22 cellular contexts compared by ENCODE assay signal in genomic region chr7:30837581-30837980, GRCh38.
DNase-seq lines count a peak whose midpoint lies in the region; ATAC-seq, FAIRE-seq and TF ChIP-seq lines count a peak whose summit lies in the region.
"Had no signal": no experiment of that assay in that cellular context is flagged by ENCODE, and none has a peak within 500 bp of the region (broad histone marks: within the 10 kb centered on the region; RNA-seq: fewer than 3 reads in every experiment).

No MANE protein-coding gene starts in this region.

- no peak overlapping the region for H3K9ac ChIP-seq in endothelial cell of umbilical vein (replicated peaks; ENCODE audit: extremely low read depth, insufficient read depth, low read length)

- peaks cover 11% of the 10 kb centered on the region for H3K9me3 Mint-ChIP-seq in stimulated activated memory B cell treated with anti-CD40 and anti-IgM and Interleukin-4, amounts not matched to agents 10 μg/mL and 1 μg/mL and 100 μg/mL, for 72 hours
- H3K9me3 Mint-ChIP-seq in stimulated activated naive B cell treated with anti-CD40 and anti-IgM and Interleukin-4, amounts not matched to agents 10 μg/mL and 1 μg/mL and 100 μg/mL, for 72 hours = peaks cover 11 to 17% of the 10 kb centered on the region in 2 donors

- intact Hi-C loops in endothelial cell of umbilical vein (cut with micrococcal nuclease) = no loop called here

- H3K4me3 Mint-ChIP-seq in stimulated activated memory B cell treated with anti-CD40 and anti-IgM and Interleukin-4, amounts not matched to agents 10 μg/mL and 1 μg/mL and 100 μg/mL, for 72 hours = no peak overlapping the region
- H3K4me3 Mint-ChIP-seq in stimulated activated naive B cell treated with anti-CD40 and anti-IgM and Interleukin-4, amounts not matched to agents 10 μg/mL and 1 μg/mL and 100 μg/mL, for 72 hours = no peak overlapping the region
- H3K4me3 Mint-ChIP-seq: CD4-positive, CD25-positive, alpha-beta regulatory T cell; CD8-positive, alpha-beta memory T cell; GM23338; HFFc6 had no signal

- H3K4me1 Mint-ChIP-seq in stimulated activated memory B cell treated with anti-CD40 and anti-IgM and Interleukin-4, amounts not matched to agents 10 μg/mL and 1 μg/mL and 100 μg/mL, for 72 hours = no peaks in the 10 kb centered on the region
- H3K4me1 Mint-ChIP-seq in stimulated activated naive B cell treated with anti-CD40 and anti-IgM and Interleukin-4, amounts not matched to agents 10 μg/mL and 1 μg/mL and 100 μg/mL, for 72 hours = no peaks in the 10 kb centered on the region
- H3K4me1 Mint-ChIP-seq: CD4-positive, CD25-positive, alpha-beta regulatory T cell; CD8-positive, alpha-beta memory T cell; GM23338 had no signal

- DNase-seq in SK-N-DZ (ENCODE audit: low spot score) = peak; percentile 30
- DNase-seq in endothelial cell of umbilical vein (ENCODE audit: low read depth, low spot score) = peak; percentile 36
- DNase-seq in GM10248 (ENCODE audit: extremely low spot score) = no peak
- DNase-seq in NCI-H510A treated with DMSO at 0.1 percent for 48 hours (lab: John Stamatoyannopoulos, UW) = no peak
- DNase-seq in stimulated activated naive B cell treated with anti-CD40 and anti-IgM and Interleukin-4, amounts not matched to agents 10 μg/mL and 1 μg/mL and 100 μg/mL, for 72 hours = no peak
- no peak for DNase-seq in stimulated activated CD8-positive, alpha-beta memory T cell treated with anti-CD3 and anti-CD28 coated beads, Interleukin-4, amount 100 ng/mL, for 48 hours
- DNase-seq: ACHN; BE2C; C1 segment of cervical spinal cord; CD4-positive, CD25-positive, alpha-beta regulatory T cell; CD8-positive, alpha-beta memory T cell; GDM1; HFFc6; IMR-90 had no signal

- no peaks in the 10 kb centered on the region for H3K9me1 ChIP-seq in endothelial cell of umbilical vein (replicated peaks; ENCODE audit: control insufficient read depth, extremely low read depth, insufficient read depth, low read length)

- no peaks in the 10 kb centered on the region for H3K36me3 ChIP-seq in endothelial cell of umbilical vein (ENCODE audit: control insufficient read depth in 2 of 2, extremely low read depth in 1 of 2, insufficient read depth in 2 of 2, low read length in 2 of 2)

- peaks cover 10% of the 10 kb centered on the region for H3K36me3 Mint-ChIP-seq in stimulated activated memory B cell treated with anti-CD40 and anti-IgM and Interleukin-4, amounts not matched to agents 10 μg/mL and 1 μg/mL and 100 μg/mL, for 72 hours
- H3K36me3 Mint-ChIP-seq in stimulated activated naive B cell treated with anti-CD40 and anti-IgM and Interleukin-4, amounts not matched to agents 10 μg/mL and 1 μg/mL and 100 μg/mL, for 72 hours = peaks cover 3 to 14% of the 10 kb centered on the region in 2 donors

- CTCF ChIA-PET in endothelial cell of umbilical vein (lab: Charles Lee) (no interaction called here), GM10248 (lab: Yijun Ruan, JAX) (no interaction called here)

- no TSS peak for BruUV-seq in endothelial cell of umbilical vein (replicated peaks; lab: Mats Ljungman, UMichigan)

- H3K79me2 ChIP-seq in endothelial cell of umbilical vein (ENCODE audit: control insufficient read depth, insufficient read depth, low read length) = no peaks in the 10 kb centered on the region

- H2AFZ ChIP-seq in endothelial cell of umbilical vein (ENCODE audit: low read depth, low read length) = no peak overlapping the region
- H2AFZ ChIP-seq: GM23338 had no signal

- H3K27ac ChIP-seq in endothelial cell of umbilical vein (ENCODE audit: insufficient read depth, low read depth, low read length) = no peak overlapping the region

- POLR2A ChIA-PET in endothelial cell of umbilical vein (lab: Charles Lee) = no interaction called here
- POLR2A ChIA-PET in GM10248 (lab: Yijun Ruan, JAX) = no interaction called here

- dilution Hi-C loops in endothelial cell of umbilical vein (cut with MboI; ENCODE audit: extremely low pct_ligation_motif_present, low sequenced_read_pairs) = no loop called here

- H3K27me3 ChIP-seq in endothelial cell of umbilical vein (ENCODE audit: control insufficient read depth in 2 of 2, insufficient read depth in 2 of 2, low read length in 2 of 2) = no peaks in the 10 kb centered on the region
- H3K27me3 ChIP-seq: BE2C had no signal

- TF ChIP-seq CTCF in endothelial cell of umbilical vein (IDR thresholded peaks at IDR 0.05; ENCODE audit: extremely low read depth in 1 of 2, insufficient read depth in 1 of 2, low read depth in 1 of 2, low read length in 2 of 2) (no peak), GM10248 (IDR thresholded peaks at IDR 0.05; ENCODE audit: control extremely low read depth, extremely low read depth, low read depth, missing control alignments) (no peak)

- peaks cover 10% of the 10 kb centered on the region for H3K4me1 ChIP-seq in endothelial cell of umbilical vein (ENCODE audit: control insufficient read depth, extremely low read depth, insufficient read depth, low read length)
- H3K4me1 ChIP-seq: BE2C, Caco-2 had no signal

- ATAC-seq in stimulated activated memory B cell treated with anti-CD40 and anti-IgM and Interleukin-4, amounts not matched to agents 10 μg/mL and 1 μg/mL and 100 μg/mL, for 72 hours = peak; percentile 28
- no peak for ATAC-seq in stimulated activated naive B cell treated with anti-CD40 and anti-IgM and Interleukin-4, amounts not matched to agents 10 μg/mL and 1 μg/mL and 100 μg/mL, for 72 hours (replicated peaks)
- ATAC-seq: GM23338, HCT116 had no signal

- no peak overlapping the region for H3K4me2 ChIP-seq in endothelial cell of umbilical vein (ENCODE audit: insufficient read depth, low read length)
- H3K4me2 ChIP-seq: GM23338 had no signal

- no peak overlapping the region for H3K4me3 ChIP-seq in endothelial cell of umbilical vein (replicated peaks in 1 of 3; ENCODE audit: insufficient read depth in 1 of 3, low read depth in 1 of 3, low read length in 3 of 3)
- H3K4me3 ChIP-seq: GM23338 had no signal

- H3K27me3 Mint-ChIP-seq in stimulated activated memory B cell treated with anti-CD40 and anti-IgM and Interleukin-4, amounts not matched to agents 10 μg/mL and 1 μg/mL and 100 μg/mL, for 72 hours = no peaks in the 10 kb centered on the region
- H3K27me3 Mint-ChIP-seq in stimulated activated naive B cell treated with anti-CD40 and anti-IgM and Interleukin-4, amounts not matched to agents 10 μg/mL and 1 μg/mL and 100 μg/mL, for 72 hours = no peaks in the 10 kb centered on the region
- H3K27me3 Mint-ChIP-seq: CD4-positive, CD25-positive, alpha-beta regulatory T cell; CD8-positive, alpha-beta memory T cell had no signal

- no peaks in the 10 kb centered on the region for H3K9me3 ChIP-seq in endothelial cell of umbilical vein (replicated peaks; ENCODE audit: control insufficient read depth, insufficient read depth, low read length)

- H4K20me1 ChIP-seq in endothelial cell of umbilical vein (replicated peaks; ENCODE audit: control insufficient read depth, extremely low read depth, insufficient read depth, low read length) = no peaks in the 10 kb centered on the region

- TF ChIP-seq POLR2A in endothelial cell of umbilical vein (IDR thresholded peaks at IDR 0.05; ENCODE audit: low read depth, low read length) = no peak

- no peak overlapping the region for H3K27ac Mint-ChIP-seq in stimulated activated memory B cell treated with anti-CD40 and anti-IgM and Interleukin-4, amounts not matched to agents 10 μg/mL and 1 μg/mL and 100 μg/mL, for 72 hours
- H3K27ac Mint-ChIP-seq in stimulated activated naive B cell treated with anti-CD40 and anti-IgM and Interleukin-4, amounts not matched to agents 10 μg/mL and 1 μg/mL and 100 μg/mL, for 72 hours = no peak overlapping the region
- H3K27ac Mint-ChIP-seq: CD4-positive, CD25-positive, alpha-beta regulatory T cell; GM23338; HFFc6 had no signal

- FAIRE-seq in endothelial cell of umbilical vein (lab: Jason Lieb, UNC) = no peak
- FAIRE-seq: A204.1, D721Med, H54, HTR-8/SVneo had no signal

TF ChIP-seq in endothelial cell of umbilical vein, 7 proteins besides CTCF, POLR2A, EP300 and RAD21:
- TF ChIP-seq MAX (IDR thresholded peaks at IDR 0.05; ENCODE audit: insufficient read depth, insufficient read length) = no peak
- no peak for TF ChIP-seq EZH2 (IDR thresholded peaks at IDR 0.05; ENCODE audit: borderline replicate concordance, low read depth, low read length, severe bottlenecking)
- no peak for TF ChIP-seq POLR2AphosphoS5 (IDR thresholded peaks at IDR 0.05; ENCODE audit: insufficient read depth, low read depth, low read length)
- no peak for TF ChIP-seq GATA2 (IDR thresholded peaks at IDR 0.05; ENCODE audit: insufficient read depth, insufficient read length, low read depth, low read length)
TF ChIP-seq in endothelial cell of umbilical vein: peak in this region for 0.

Comparison
In these comparisons a context has a peak if more than half of its experiments do, and no peak if none do; other contexts are left out.
1. DNase-seq: peak in SK-N-DZ (single experiment) and endothelial cell of umbilical vein (single experiment); none in GM10248 (single experiment), NCI-H510A treated with DMSO at 0.1 percent for 48 hours (single experiment), stimulated activated naive B cell treated with anti-CD40 and anti-IgM and Interleukin-4, amounts not matched to agents 10 μg/mL and 1 μg/mL and 100 μg/mL, for 72 hours (single experiment) and stimulated activated CD8-positive, alpha-beta memory T cell treated with anti-CD3 and anti-CD28 coated beads, Interleukin-4, amount 100 ng/mL, for 48 hours (single experiment).